In genomic region chr14:55339770-55340169, GRCh38 we compare ENCODE assay signal across 11 cellular contexts.
A peak's percentile ranks its signal among the peaks of the same experiment; 100 is the strongest.
DNase-seq lines count a peak whose midpoint lies in the region; ATAC-seq and TF ChIP-seq lines count a peak whose summit lies in the region.
"Had no signal": no experiment of that assay in that cellular context is flagged by ENCODE, and none has a peak within 500 bp of the region (broad histone marks: within the 10 kb centered on the region; RNA-seq: fewer than 3 reads in every experiment).

No MANE protein-coding gene starts in this region.

- intact Hi-C loops in aorta (cut with DNase I): no loop called here

- no peaks in the 10 kb centered on the region for H3K9me3 ChIP-seq in MG63
- H3K9me3 ChIP-seq in aorta (ENCODE audit: control insufficient read depth, low read length): no peaks in the 10 kb centered on the region
- H3K9me3 ChIP-seq: A549 had no signal

- peak; percentile 65 for DNase-seq in NCI-H2107 treated with DMSO at 0.1 percent for 48 hours (lab: John Stamatoyannopoulos, UW; ENCODE audit: unreplicated experiment)
- DNase-seq in NCI-H2107 (lab: John Stamatoyannopoulos, UW): no peak
- peak; percentile 47 for DNase-seq in RPMI8226
- DNase-seq in omental fat pad (ENCODE audit: low spot score): no peak
- no peak for DNase-seq in retina
- DNase-seq in MG63: no peak
- DNase-seq in aorta: no peak
- DNase-seq: anterior cingulate cortex, PC-9 had no signal

- no peak overlapping the region for H3K27ac ChIP-seq in aorta (ENCODE audit: low read depth in 1 of 2, low read length in 2 of 2)
- H3K27ac ChIP-seq: A549, PC-9 had no signal

- no peaks in the 10 kb centered on the region for H3K36me3 ChIP-seq in MG63
- no peaks in the 10 kb centered on the region for H3K36me3 ChIP-seq in aorta (ENCODE audit: control insufficient read depth in 1 of 2, insufficient read depth in 2 of 2, low read length in 1 of 2)

- no peak for TF ChIP-seq CTCF in omental fat pad (IDR thresholded peaks at IDR 0.05)

- ATAC-seq in HG02610 (IDR thresholded peaks at IDR 0.05; ENCODE audit: unreplicated experiment) (peak; percentile 68), omental fat pad (ENCODE audit: low FRiP score) (peak; percentile 28), aorta (ENCODE audit: low FRiP score) (no peak)
- ATAC-seq: A549 had no signal

- no peaks in the 10 kb centered on the region for H3K27me3 ChIP-seq in MG63
- H3K27me3 ChIP-seq in aorta (ENCODE audit: control insufficient read depth in 1 of 2, insufficient read depth in 2 of 2, low read length in 1 of 2): no peaks in the 10 kb centered on the region

- H3K4me3 ChIP-seq in MG63: no peak overlapping the region
- no peak overlapping the region for H3K4me3 ChIP-seq in aorta (ENCODE audit: low read length in 2 of 2)
- H3K4me3 ChIP-seq: A549, PC-9 had no signal

- no peaks in the 10 kb centered on the region for H3K4me1 ChIP-seq in aorta (ENCODE audit: control insufficient read depth in 1 of 2, insufficient read depth in 2 of 2, low read length in 2 of 2)

- WGBS in aorta, 2 donors: 63 to 65% methylated on average over 2 of the region's 2 CpGs

Comparison
In these comparisons a context has a peak if more than half of its experiments do, and no peak if none do; other contexts are left out.
1. DNase-seq: peak in NCI-H2107 treated with DMSO at 0.1 percent for 48 hours (single experiment) and RPMI8226 (single experiment); none in NCI-H2107 (single experiment), omental fat pad (single experiment), retina (single experiment), MG63 (single experiment) and aorta (0 of 2).